ENCODE assay signal across 8 cellular contexts in the genomic region with DNA sequence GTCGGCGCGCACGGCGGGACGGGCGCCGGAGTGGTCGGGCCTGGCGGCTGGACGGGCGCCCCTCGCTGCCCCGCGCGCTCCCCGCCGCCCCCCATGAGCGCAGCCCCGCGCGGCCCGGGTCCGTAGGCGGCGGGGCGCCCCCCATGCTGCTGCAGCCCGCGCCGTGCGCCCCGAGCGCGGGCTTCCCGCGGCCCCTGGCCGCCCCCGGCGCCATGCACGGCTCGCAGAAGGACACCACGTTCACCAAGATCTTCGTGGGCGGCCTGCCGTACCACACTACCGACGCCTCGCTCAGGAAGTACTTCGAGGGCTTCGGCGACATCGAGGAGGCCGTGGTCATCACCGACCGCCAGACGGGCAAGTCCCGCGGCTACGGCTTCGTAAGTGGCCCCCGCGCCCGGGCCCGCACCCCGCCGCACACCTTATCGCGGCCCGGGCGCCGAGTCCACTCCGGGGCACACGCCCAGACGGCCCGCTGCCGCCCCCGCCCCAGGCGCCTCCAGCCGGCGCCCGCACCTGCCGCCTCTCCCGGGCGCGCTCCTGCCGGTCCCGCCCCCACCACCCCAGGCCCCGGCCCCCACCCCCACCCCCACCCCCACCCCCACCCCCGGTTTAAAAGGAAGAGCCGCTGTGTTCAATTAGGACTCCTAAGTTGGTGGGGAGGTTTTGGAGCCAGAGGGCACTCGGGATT. TPM values are rescaled to one million over a fixed set of nuclear protein-coding genes. Genes with fewer than 3 reads are reported as not detected.
DNase-seq lines count a peak whose midpoint lies in the region; ATAC-seq and TF ChIP-seq lines count a peak whose summit lies in the region.

No MANE protein-coding gene starts in this region.

- peaks cover 30% of the 10 kb centered on the region for H3K36me3 Mint-ChIP-seq in activated naive CD4-positive, alpha-beta T cell treated with anti-CD3 and anti-CD28 coated beads for 36 hours (ENCODE audit: low read depth)

- H3K9me3 Mint-ChIP-seq in activated naive CD4-positive, alpha-beta T cell treated with anti-CD3 and anti-CD28 coated beads for 36 hours = no peaks in the 10 kb centered on the region

- peak; percentile 10 for ATAC-seq in GM19467 (IDR thresholded peaks at IDR 0.05; ENCODE audit: unreplicated experiment)

- H3K4me3 Mint-ChIP-seq in activated naive CD4-positive, alpha-beta T cell treated with anti-CD3 and anti-CD28 coated beads for 36 hours = peak overlapping the region; percentile 90

- no peaks in the 10 kb centered on the region for H3K27me3 Mint-ChIP-seq in activated naive CD4-positive, alpha-beta T cell treated with anti-CD3 and anti-CD28 coated beads for 36 hours (ENCODE audit: low read depth)

- peak overlapping the region; percentile 81 for H3K4me3 ChIP-seq in iPS-11a (ENCODE audit: low read depth, low read length)

- no peak for TF ChIP-seq RAD21 in Ishikawa (IDR thresholded peaks at IDR 0.05; ENCODE audit: low read depth)

- peaks cover 51% of the 10 kb centered on the region for H3K4me1 Mint-ChIP-seq in activated naive CD4-positive, alpha-beta T cell treated with anti-CD3 and anti-CD28 coated beads for 36 hours (ENCODE audit: low read depth)

- intact Hi-C loops in activated naive CD4-positive, alpha-beta T cell treated with anti-CD3 and anti-CD28 coated beads for 36 hours (cut with micrococcal nuclease) = loop anchor here (1.0 to 10.0 kb wide), 6 partner anchors 42 to 1773 kb away; partner anchors contain the start of gene ZNF831

- no peak for TF ChIP-seq EP300 in Ishikawa (IDR thresholded peaks at IDR 0.05; ENCODE audit: borderline replicate concordance)

- peak overlapping the region; percentile 94 for H3K27ac Mint-ChIP-seq in activated naive CD4-positive, alpha-beta T cell treated with anti-CD3 and anti-CD28 coated beads for 36 hours

- CTCF ChIA-PET in activated naive CD4-positive, alpha-beta T cell treated with anti-CD3 and anti-CD28 coated beads for 36 hours (lab: Charles Lee) = interaction anchor here (0.8 to 4.2 kb wide), 4 partner anchors 10 to 106 kb away, joined by 4 to 16 read pairs (median 5); no protein-coding TSS in a partner anchor

- DNase-seq in COR-L47 (lab: John Stamatoyannopoulos, UW) = peak; percentile 26
- DNase-seq in activated naive CD4-positive, alpha-beta T cell treated with anti-CD3 and anti-CD28 coated beads for 36 hours = peak; percentile 20
- DNase-seq in stimulated activated CD4-positive, alpha-beta T cell treated with anti-CD3 and anti-CD28 coated beads, Interleukin-2, amount 100 ng/mL, for 48 hours = peak; percentile 13 to 30
- DNase-seq in DMS79 (lab: John Stamatoyannopoulos, UW) = no peak
- no peak for DNase-seq in germinal center (ENCODE audit: low spot score)

TF ChIP-seq in Ishikawa, 13 proteins besides CTCF, POLR2A, EP300 and RAD21:
- no peak for TF ChIP-seq ZBTB7A (IDR thresholded peaks at IDR 0.05; ENCODE audit: low read depth)
- TF ChIP-seq MAX (IDR thresholded peaks at IDR 0.05) = peak; percentile 32; the same call in 1 of the 2 replicates

RNA-seq across cellular contexts. Expression of gene RBM38, which starts 0.4 kb away (rescaled TPM):
- total RNA-seq in activated naive CD4-positive, alpha-beta T cell treated with anti-CD3 and anti-CD28 coated beads for 36 hours = 10 to 100 TPM; 60.3 to 63.1 TPM

RNA-seq across cellular contexts. Expression of gene RAE1, which starts 40.5 kb away (rescaled TPM):
- 10 to 100 TPM; 45.6 to 46.5 TPM for total RNA-seq in activated naive CD4-positive, alpha-beta T cell treated with anti-CD3 and anti-CD28 coated beads for 36 hours

Comparison
In these comparisons a context has a peak if more than half of its experiments do, and no peak if none do; other contexts are left out.
1. DNase-seq: peak in COR-L47 (single experiment), activated naive CD4-positive, alpha-beta T cell treated with anti-CD3 and anti-CD28 coated beads for 36 hours (single experiment) and stimulated activated CD4-positive, alpha-beta T cell treated with anti-CD3 and anti-CD28 coated beads, Interleukin-2, amount 100 ng/mL, for 48 hours (2 of 2); none in DMS79 (single experiment) and germinal center (single experiment).